Comparison of ENCODE assay signal across 16 cellular contexts in genomic region chr7:1232623-1233327, GRCh38. TPM values are rescaled to one million over a fixed set of nuclear protein-coding genes. Genes with fewer than 3 reads are reported as not detected.
A peak's percentile ranks its signal among the peaks of the same experiment; 100 is the strongest.
DNase-seq lines count a peak whose midpoint lies in the region; ATAC-seq and TF ChIP-seq lines count a peak whose summit lies in the region.
"Had no signal": no experiment of that assay in that cellular context is flagged by ENCODE, and none has a peak within 500 bp of the region (broad histone marks: within the 10 kb centered on the region; RNA-seq: fewer than 3 reads in every experiment).

Gene UNCX, plus strand, starts transcription at chr7:1232872. Its CDS starts 146 bp downstream, at chr7:1233018.

- no peak for DNase-seq in CD4-positive, alpha-beta memory T cell
- peak; percentile 14 for DNase-seq in Daoy (ENCODE audit: low read depth)
- no peak for DNase-seq in activated T-helper 1 cell treated with anti-CD3 and anti-CD28 coated beads, Interleukin-12 subunit alpha, Interleukin-12 subunit beta, Interleukin-2, Interleukin-4 antibody, amounts not matched to agents 30 ng/mL and 10 ng/mL and 1 ng/mL, durations not matched to agents 14 hours and 24 hours and 36 hours (ENCODE audit: low spot score)
- DNase-seq in naive thymus-derived CD4-positive, alpha-beta T cell = no peak
- no peak for DNase-seq in GM10266 (ENCODE audit: extremely low spot score)
- DNase-seq in COLO829 (ENCODE audit: low spot score) = no peak
- DNase-seq in erythroblast (lab: John Stamatoyannopoulos, UW) = no peak
- DNase-seq: activated effector memory CD4-positive, alpha-beta T cell treated with Interleukin-2 at 50 U/mL for 16 hours; heart right ventricle; NCI-H187 had no signal

- ATAC-seq in naive thymus-derived CD4-positive, alpha-beta T cell = no peak
- no peak for ATAC-seq in HG02763 (IDR thresholded peaks at IDR 0.05; ENCODE audit: unreplicated experiment)
- ATAC-seq: heart right ventricle, left lobe of liver had no signal

- H3K4me1 ChIP-seq in CD4-positive, alpha-beta memory T cell (ENCODE audit: insufficient read depth, low read length) = peaks cover 19% of the 10 kb centered on the region
- peaks cover 0 to 11% of the 10 kb centered on the region in 2 donors for H3K4me1 ChIP-seq in naive thymus-derived CD4-positive, alpha-beta T cell (ENCODE audit: control insufficient read depth in 2 of 2, insufficient read depth in 2 of 2, low read length in 2 of 2)
- H3K4me1 ChIP-seq: SJSA1 had no signal

- peak within 1 kb of the TSS in 4 of 7 donors; percentile 27 to 91 (median 66) for H3K27ac Mint-ChIP-seq in CD4-positive, alpha-beta memory T cell
- H3K27ac Mint-ChIP-seq in activated T-helper 1 cell treated with anti-CD3 and anti-CD28 coated beads, Interleukin-12 subunit alpha, Interleukin-12 subunit beta, Interleukin-2, Interleukin-4 antibody, amounts not matched to agents 30 ng/mL and 10 ng/mL and 1 ng/mL, durations not matched to agents 14 hours and 24 hours and 36 hours = peak within 1 kb of the TSS; percentile 86
- H3K27ac Mint-ChIP-seq in naive thymus-derived CD4-positive, alpha-beta T cell = peak within 1 kb of the TSS in 3 of 9 donors; percentile 3 to 82 (median 57)

- peaks cover 0 to 24% (median 0%) of the 10 kb centered on the region in 8 donors for H3K9me3 Mint-ChIP-seq in CD4-positive, alpha-beta memory T cell
- no peaks in the 10 kb centered on the region for H3K9me3 Mint-ChIP-seq in activated T-helper 1 cell treated with anti-CD3 and anti-CD28 coated beads, Interleukin-12 subunit alpha, Interleukin-12 subunit beta, Interleukin-2, Interleukin-4 antibody, amounts not matched to agents 30 ng/mL and 10 ng/mL and 1 ng/mL, durations not matched to agents 14 hours and 24 hours and 36 hours
- peaks cover 0 to 3% (median 0%) of the 10 kb centered on the region in 11 donors for H3K9me3 Mint-ChIP-seq in naive thymus-derived CD4-positive, alpha-beta T cell

- no peak for TF ChIP-seq POLR2A in erythroblast (IDR thresholded peaks at IDR 0.05; ENCODE audit: low read length)

- peaks cover 14 to 28% (median 20%) of the 10 kb centered on the region in 4 donors for H3K4me1 Mint-ChIP-seq in CD4-positive, alpha-beta memory T cell
- peaks cover 11% of the 10 kb centered on the region for H3K4me1 Mint-ChIP-seq in activated T-helper 1 cell treated with anti-CD3 and anti-CD28 coated beads, Interleukin-12 subunit alpha, Interleukin-12 subunit beta, Interleukin-2, Interleukin-4 antibody, amounts not matched to agents 30 ng/mL and 10 ng/mL and 1 ng/mL, durations not matched to agents 14 hours and 24 hours and 36 hours (ENCODE audit: low read depth)
- peaks cover 18 to 52% (median 37%) of the 10 kb centered on the region in 7 donors for H3K4me1 Mint-ChIP-seq in naive thymus-derived CD4-positive, alpha-beta T cell

- peaks cover 48% of the 10 kb centered on the region for H3K27me3 ChIP-seq in CD4-positive, alpha-beta memory T cell (ENCODE audit: insufficient read depth, low read length)
- peaks cover 14 to 32% of the 10 kb centered on the region in 2 donors for H3K27me3 ChIP-seq in naive thymus-derived CD4-positive, alpha-beta T cell (ENCODE audit: control insufficient read depth in 2 of 2, insufficient read depth in 2 of 2, low read length in 2 of 2)

- peak within 1 kb of the TSS in 7 of 8 donors; percentile 39 to 76 (median 70) for H3K4me3 Mint-ChIP-seq in CD4-positive, alpha-beta memory T cell
- no peak within 1 kb of the TSS for H3K4me3 Mint-ChIP-seq in activated T-helper 1 cell treated with anti-CD3 and anti-CD28 coated beads, Interleukin-12 subunit alpha, Interleukin-12 subunit beta, Interleukin-2, Interleukin-4 antibody, amounts not matched to agents 30 ng/mL and 10 ng/mL and 1 ng/mL, durations not matched to agents 14 hours and 24 hours and 36 hours
- peak within 1 kb of the TSS in 9 of 10 donors; percentile 50 to 73 (median 63) for H3K4me3 Mint-ChIP-seq in naive thymus-derived CD4-positive, alpha-beta T cell

- intact Hi-C loops in CD4-positive, alpha-beta memory T cell (cut with micrococcal nuclease) = no loop called here
- intact Hi-C loops in activated T-helper 1 cell treated with anti-CD3 and anti-CD28 coated beads, Interleukin-12 subunit alpha, Interleukin-12 subunit beta, Interleukin-2, Interleukin-4 antibody, amounts not matched to agents 30 ng/mL and 10 ng/mL and 1 ng/mL, durations not matched to agents 14 hours and 24 hours and 36 hours (cut with micrococcal nuclease) = loop anchor here (5.0 kb wide), 1 partner anchor 435 kb away; no protein-coding TSS in a partner anchor
- intact Hi-C loops in naive thymus-derived CD4-positive, alpha-beta T cell (cut with micrococcal nuclease) = no loop called here

- POLR2A ChIA-PET in CD4-positive, alpha-beta memory T cell (lab: Charles Lee; ENCODE audit: partially characterized antibody) = interaction anchor here (1.0 kb wide), 1 partner anchor 12 kb away, joined by 3 read pairs; no protein-coding TSS in a partner anchor
- POLR2A ChIA-PET in naive thymus-derived CD4-positive, alpha-beta T cell (lab: Charles Lee) = no interaction called here

- H3K27me3 Mint-ChIP-seq in CD4-positive, alpha-beta memory T cell = peaks cover 37 to 38% of the 10 kb centered on the region in 2 donors
- peaks cover 52% of the 10 kb centered on the region for H3K27me3 Mint-ChIP-seq in activated T-helper 1 cell treated with anti-CD3 and anti-CD28 coated beads, Interleukin-12 subunit alpha, Interleukin-12 subunit beta, Interleukin-2, Interleukin-4 antibody, amounts not matched to agents 30 ng/mL and 10 ng/mL and 1 ng/mL, durations not matched to agents 14 hours and 24 hours and 36 hours (ENCODE audit: insufficient read depth)
- H3K27me3 Mint-ChIP-seq in naive thymus-derived CD4-positive, alpha-beta T cell = peaks cover 51 to 65% (median 56%) of the 10 kb centered on the region in 5 donors

- H3K4me3 ChIP-seq in CD4-positive, alpha-beta memory T cell (ENCODE audit: low read length in 2 of 2) = no peak within 1 kb of the TSS
- no peak within 1 kb of the TSS for H3K4me3 ChIP-seq in naive thymus-derived CD4-positive, alpha-beta T cell (ENCODE audit: low read length)
- H3K4me3 ChIP-seq: heart right ventricle, SJSA1, smooth muscle cell, tibial nerve had no signal

- no peaks in the 10 kb centered on the region for H3K9me3 ChIP-seq in CD4-positive, alpha-beta memory T cell (ENCODE audit: control insufficient read depth in 1 of 2, low read length in 2 of 2)
- H3K9me3 ChIP-seq in naive thymus-derived CD4-positive, alpha-beta T cell (ENCODE audit: control insufficient read depth in 2 of 3, low read length in 3 of 3) = no peaks in the 10 kb centered on the region
- H3K9me3 ChIP-seq: heart right ventricle, SJSA1, tibial nerve had no signal

- H3K27ac ChIP-seq in CD4-positive, alpha-beta memory T cell (ENCODE audit: low read depth, low read length) = no peak within 1 kb of the TSS
- no peak within 1 kb of the TSS for H3K27ac ChIP-seq in naive thymus-derived CD4-positive, alpha-beta T cell (ENCODE audit: low read depth, low read length)
- H3K27ac ChIP-seq: epithelial cell of prostate, heart right ventricle, SJSA1, tibial nerve had no signal

- no peaks in the 10 kb centered on the region for H3K36me3 Mint-ChIP-seq in CD4-positive, alpha-beta memory T cell
- peaks cover 2% of the 10 kb centered on the region for H3K36me3 Mint-ChIP-seq in activated T-helper 1 cell treated with anti-CD3 and anti-CD28 coated beads, Interleukin-12 subunit alpha, Interleukin-12 subunit beta, Interleukin-2, Interleukin-4 antibody, amounts not matched to agents 30 ng/mL and 10 ng/mL and 1 ng/mL, durations not matched to agents 14 hours and 24 hours and 36 hours (ENCODE audit: low read depth)
- H3K36me3 Mint-ChIP-seq in naive thymus-derived CD4-positive, alpha-beta T cell = peaks cover 0 to 3% (median 0%) of the 10 kb centered on the region in 5 donors

- H3K36me3 ChIP-seq in CD4-positive, alpha-beta memory T cell (ENCODE audit: insufficient read depth, low read length) = no peaks in the 10 kb centered on the region
- H3K36me3 ChIP-seq in naive thymus-derived CD4-positive, alpha-beta T cell (ENCODE audit: control insufficient read depth in 2 of 3, insufficient read depth in 3 of 3, low read length in 3 of 3) = no peaks in the 10 kb centered on the region
- H3K36me3 ChIP-seq: heart right ventricle, SJSA1, tibial nerve had no signal

- TF ChIP-seq CTCF in GM10266 (IDR thresholded peaks at IDR 0.05; ENCODE audit: control insufficient read depth, insufficient read depth, low read depth, missing control alignments) = no peak

- CTCF ChIA-PET in CD4-positive, alpha-beta memory T cell (lab: Charles Lee; ENCODE audit: partially characterized antibody) = no interaction called here
- CTCF ChIA-PET in naive thymus-derived CD4-positive, alpha-beta T cell (lab: Charles Lee) = no interaction called here

RNA-seq across cellular contexts. Expression of gene UNCX, which starts in this region (rescaled TPM):
- total RNA-seq in CD4-positive, alpha-beta memory T cell = not detected
- polyA plus RNA-seq in CD4-positive, alpha-beta memory T cell = not detected
- total RNA-seq in Daoy (2014; rRNA removed; shearing (Covaris generic)) = not detected in 2 replicates
- not detected in 2 replicates for total RNA-seq in activated T-helper 1 cell treated with anti-CD3 and anti-CD28 coated beads, Interleukin-12 subunit alpha, Interleukin-12 subunit beta, Interleukin-2, Interleukin-4 antibody, amounts not matched to agents 30 ng/mL and 10 ng/mL and 1 ng/mL, durations not matched to agents 14 hours and 24 hours and 36 hours
- not detected for total RNA-seq in naive thymus-derived CD4-positive, alpha-beta T cell
- polyA plus RNA-seq in naive thymus-derived CD4-positive, alpha-beta T cell = not detected
- total RNA-seq: heart right ventricle, left lobe of liver, SJSA1, smooth muscle cell, tibial nerve had no signal
- polyA plus RNA-seq: heart right ventricle, smooth muscle cell had no signal

Comparison
In these comparisons a context has a peak if more than half of its experiments do, and no peak if none do; other contexts are left out.
1. Peak in DNase-seq in Daoy; RNA of the gene not detected or under 1 TPM.